9 cellular contexts compared by ENCODE assay signal in the genomic region with DNA sequence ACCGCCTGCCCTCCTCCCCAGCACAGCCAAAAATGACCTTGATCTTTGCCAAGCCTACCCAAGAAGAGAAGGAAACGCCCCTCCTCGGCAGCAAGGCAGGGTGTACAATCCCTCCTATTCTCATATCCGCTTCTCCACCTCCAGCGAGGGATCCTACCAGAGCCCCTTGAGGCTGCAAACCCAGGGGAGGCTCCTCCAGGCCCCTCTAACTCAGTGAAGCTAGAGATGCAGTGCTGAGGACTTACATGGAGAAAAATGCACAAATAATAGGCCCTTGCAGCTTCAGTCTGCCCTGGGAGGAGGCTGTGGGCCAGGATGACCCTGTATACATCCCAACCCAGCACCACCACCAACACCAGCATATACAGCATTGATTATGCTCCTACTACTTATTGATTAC. TPM values are rescaled to one million over a fixed set of nuclear protein-coding genes. Genes with fewer than 3 reads are reported as not detected.
DNase-seq lines count a peak whose midpoint lies in the region; ATAC-seq, FAIRE-seq and TF ChIP-seq lines count a peak whose summit lies in the region.
"Had no signal": no experiment of that assay in that cellular context is flagged by ENCODE, and none has a peak within 500 bp of the region (broad histone marks: within the 10 kb centered on the region; RNA-seq: fewer than 3 reads in every experiment).

No MANE protein-coding gene starts in this region.

- peaks cover 15% of the 10 kb centered on the region for H3K4me1 Mint-ChIP-seq in activated T-cell treated with anti-CD3 and anti-CD28 coated beads, Interleukin-2, amount 50 U/mL, for 4 hours (ENCODE audit: low read depth)
- no peaks in the 10 kb centered on the region for H3K4me1 Mint-ChIP-seq in astrocyte (ENCODE audit: low read depth, unreplicated experiment)
- peaks cover 12% of the 10 kb centered on the region for H3K4me1 Mint-ChIP-seq in memory B cell

- H3K27ac ChIP-seq in astrocyte (ENCODE audit: low read depth, low read length) = no peak overlapping the region
- peak overlapping the region; percentile 38 for H3K27ac ChIP-seq in thymus (ENCODE audit: low read depth)

- no peaks in the 10 kb centered on the region for H3K79me2 ChIP-seq in astrocyte (ENCODE audit: insufficient read depth, low read length)

- no peak for TF ChIP-seq CTCF in astrocyte (IDR thresholded peaks at IDR 0.05; ENCODE audit: insufficient read depth, low read depth, low read length)

- FAIRE-seq in astrocyte (lab: Jason Lieb, UNC) = no peak

- H4K20me1 ChIP-seq in astrocyte (ENCODE audit: insufficient read depth, low read length) = no peaks in the 10 kb centered on the region

- no peaks in the 10 kb centered on the region for H3K9me3 ChIP-seq in astrocyte (ENCODE audit: insufficient read depth, low read depth, low read length)
- H3K9me3 ChIP-seq in thymus (ENCODE audit: control insufficient read depth) = no peaks in the 10 kb centered on the region

- ATAC-seq in activated T-cell treated with anti-CD3 and anti-CD28 coated beads, Interleukin-2, amount 50 U/mL, for 4 hours = no peak
- no peak for ATAC-seq in memory B cell (ENCODE audit: low read depth)
- no peak for ATAC-seq in HG03571 (IDR thresholded peaks at IDR 0.05; ENCODE audit: unreplicated experiment)

- DNase-seq in activated T-cell treated with anti-CD3 and anti-CD28 coated beads, Interleukin-2, amount 50 U/mL, for 4 hours = no peak
- no peak for DNase-seq in activated T-cell treated with anti-CD3 and anti-CD28 coated beads, Interleukin-2, amount 50 U/mL, for 1 hour
- DNase-seq in astrocyte (ENCODE audit: low read depth) (no peak), memory B cell (ENCODE audit: low spot score in 2 of 2) (no peak), SHP77 treated with DMSO at 0.1 percent for 48 hours (lab: John Stamatoyannopoulos, UW) (no peak)
- no peak for DNase-seq in effector CD4-positive, alpha-beta T cell
- DNase-seq: NCI-H446 had no signal

- H3K36me3 ChIP-seq in astrocyte (ENCODE audit: insufficient read depth, low read length) (no peaks in the 10 kb centered on the region), thymus (ENCODE audit: control insufficient read depth, insufficient read depth) (no peaks in the 10 kb centered on the region)

- H3K4me1 ChIP-seq in astrocyte (ENCODE audit: insufficient read depth, low read length) (no peaks in the 10 kb centered on the region), thymus (ENCODE audit: control insufficient read depth, insufficient read depth, low read length) (no peaks in the 10 kb centered on the region)

- peak overlapping the region; percentile 69 for H2AFZ ChIP-seq in astrocyte (ENCODE audit: low read depth, low read length)

- H3K4me3 ChIP-seq in astrocyte (ENCODE audit: insufficient read depth, low read depth, low read length) (no peak overlapping the region), thymus (ENCODE audit: low read length) (no peak overlapping the region)

- H3K36me3 Mint-ChIP-seq in activated T-cell treated with anti-CD3 and anti-CD28 coated beads, Interleukin-2, amount 50 U/mL, for 4 hours (ENCODE audit: insufficient read depth) = no peaks in the 10 kb centered on the region
- H3K36me3 Mint-ChIP-seq in astrocyte (ENCODE audit: low read depth, unreplicated experiment) (peaks cover 1% of the 10 kb centered on the region), memory B cell (no peaks in the 10 kb centered on the region)

- H3K4me3 Mint-ChIP-seq in activated T-cell treated with anti-CD3 and anti-CD28 coated beads, Interleukin-2, amount 50 U/mL, for 4 hours = peak overlapping the region; percentile 72
- H3K4me3 Mint-ChIP-seq in astrocyte (ENCODE audit: unreplicated experiment) (peak overlapping the region; percentile 77), memory B cell (peak overlapping the region; percentile 70)

- WGBS in thymus = 95% methylated on average over 5 of the region's 5 CpGs

- H3K9me3 Mint-ChIP-seq in activated T-cell treated with anti-CD3 and anti-CD28 coated beads, Interleukin-2, amount 50 U/mL, for 4 hours = no peaks in the 10 kb centered on the region
- no peaks in the 10 kb centered on the region for H3K9me3 Mint-ChIP-seq in astrocyte (ENCODE audit: unreplicated experiment)
- no peaks in the 10 kb centered on the region for H3K9me3 Mint-ChIP-seq in memory B cell

- H3K27me3 ChIP-seq in astrocyte (ENCODE audit: insufficient read depth, low read length) (no peaks in the 10 kb centered on the region), thymus (ENCODE audit: control insufficient read depth, insufficient read depth) (no peaks in the 10 kb centered on the region)

- no peak overlapping the region for H3K9ac ChIP-seq in astrocyte (ENCODE audit: low read length)

- H3K27me3 Mint-ChIP-seq in activated T-cell treated with anti-CD3 and anti-CD28 coated beads, Interleukin-2, amount 50 U/mL, for 4 hours (ENCODE audit: low read depth) = no peaks in the 10 kb centered on the region
- H3K27me3 Mint-ChIP-seq in astrocyte (ENCODE audit: low read depth, unreplicated experiment) = peaks cover 3% of the 10 kb centered on the region
- no peaks in the 10 kb centered on the region for H3K27me3 Mint-ChIP-seq in memory B cell

- H3K27ac Mint-ChIP-seq in astrocyte (ENCODE audit: unreplicated experiment) = no peak overlapping the region
- H3K27ac Mint-ChIP-seq in memory B cell = peak overlapping the region; percentile 80

- H3K4me2 ChIP-seq in astrocyte (ENCODE audit: low read length) = peak overlapping the region; percentile 88

RNA-seq across cellular contexts. Expression of gene POMC, which starts 46.9 kb away (rescaled TPM):
- total RNA-seq in activated T-cell treated with anti-CD3 and anti-CD28 coated beads, Interleukin-2, amount 50 U/mL, for 4 hours = 1 to 10 TPM; 4.4 to 5.6 (median 5.2) TPM
- not detected in 2 replicates for total RNA-seq in astrocyte
- 20.3 TPM for polyA plus RNA-seq in thymus
